ENCODE assay signal across 8 cellular contexts in genomic region chr2:177281400-177282021, GRCh38. TPM values are rescaled to one million over a fixed set of nuclear protein-coding genes. Genes with fewer than 3 reads are reported as not detected.
DNase-seq lines count a peak whose midpoint lies in the region; ATAC-seq, FAIRE-seq and TF ChIP-seq lines count a peak whose summit lies in the region.

No MANE protein-coding gene starts in this region.

- peak; percentile 68 for ATAC-seq in HG03103 (IDR thresholded peaks at IDR 0.05; ENCODE audit: low read depth, unreplicated experiment)
- ATAC-seq in stimulated activated naive CD8-positive, alpha-beta T cell treated with anti-CD3 and anti-CD28 coated beads, Interleukin-15, Interleukin-2, amounts not matched to agents 100 U/mL and 50 U/mL, for 24 hours: peak; percentile 58

- TF ChIP-seq CTCF in bronchial epithelial cell (IDR thresholded peaks at IDR 0.05; ENCODE audit: insufficient read depth, low read length, severe bottlenecking): no peak

- no peak for FAIRE-seq in bronchial epithelial cell (lab: Jason Lieb, UNC)

- H3K27me3 ChIP-seq in bronchial epithelial cell (ENCODE audit: control insufficient read depth, insufficient read depth, low read length): no peaks in the 10 kb centered on the region

- H3K36me3 ChIP-seq in bronchial epithelial cell (ENCODE audit: control insufficient read depth, insufficient read depth, low read length): peaks cover 1% of the 10 kb centered on the region

- no peak overlapping the region for H3K4me3 ChIP-seq in bronchial epithelial cell (ENCODE audit: low read depth, low read length)

- DNase-seq in DMS 273 (lab: John Stamatoyannopoulos, UW; ENCODE audit: unreplicated experiment) (peak; percentile 25), DMS 273 treated with DMSO at 0.1 percent for 48 hours (lab: John Stamatoyannopoulos, UW) (no peak), bronchial epithelial cell (ENCODE audit: low read depth) (peak; percentile 64), GM19238 (ENCODE audit: insufficient read length, low spot score) (no peak)
- no peak for DNase-seq in stimulated activated naive CD8-positive, alpha-beta T cell treated with anti-CD3 and anti-CD28 coated beads, Interleukin-15, Interleukin-2, amounts not matched to agents 100 U/mL and 50 U/mL, for 24 hours
- DNase-seq in activated T-cell treated with anti-CD3 and anti-CD28 coated beads, Interleukin-2, amount 50 U/mL, for 1 hour: no peak
- no peak for DNase-seq in central memory CD4-positive, alpha-beta T cell

RNA-seq across cellular contexts. Expression of gene NFE2L2, which starts 17.0 kb away (rescaled TPM):
- 64.5 and 68.5 TPM in 2 replicates for total RNA-seq in bronchial epithelial cell

Comparison
In these comparisons a context has a peak if more than half of its experiments do, and no peak if none do; other contexts are left out.
1. DNase-seq: peak in DMS 273 (single experiment) and bronchial epithelial cell (single experiment); none in DMS 273 treated with DMSO at 0.1 percent for 48 hours (single experiment), stimulated activated naive CD8-positive, alpha-beta T cell treated with anti-CD3 and anti-CD28 coated beads, Interleukin-15, Interleukin-2, amounts not matched to agents 100 U/mL and 50 U/mL, for 24 hours (single experiment), GM19238 (single experiment), activated T-cell treated with anti-CD3 and anti-CD28 coated beads, Interleukin-2, amount 50 U/mL, for 1 hour (single experiment) and central memory CD4-positive, alpha-beta T cell (single experiment).